8 cellular contexts compared by ENCODE assay signal in the genomic region with DNA sequence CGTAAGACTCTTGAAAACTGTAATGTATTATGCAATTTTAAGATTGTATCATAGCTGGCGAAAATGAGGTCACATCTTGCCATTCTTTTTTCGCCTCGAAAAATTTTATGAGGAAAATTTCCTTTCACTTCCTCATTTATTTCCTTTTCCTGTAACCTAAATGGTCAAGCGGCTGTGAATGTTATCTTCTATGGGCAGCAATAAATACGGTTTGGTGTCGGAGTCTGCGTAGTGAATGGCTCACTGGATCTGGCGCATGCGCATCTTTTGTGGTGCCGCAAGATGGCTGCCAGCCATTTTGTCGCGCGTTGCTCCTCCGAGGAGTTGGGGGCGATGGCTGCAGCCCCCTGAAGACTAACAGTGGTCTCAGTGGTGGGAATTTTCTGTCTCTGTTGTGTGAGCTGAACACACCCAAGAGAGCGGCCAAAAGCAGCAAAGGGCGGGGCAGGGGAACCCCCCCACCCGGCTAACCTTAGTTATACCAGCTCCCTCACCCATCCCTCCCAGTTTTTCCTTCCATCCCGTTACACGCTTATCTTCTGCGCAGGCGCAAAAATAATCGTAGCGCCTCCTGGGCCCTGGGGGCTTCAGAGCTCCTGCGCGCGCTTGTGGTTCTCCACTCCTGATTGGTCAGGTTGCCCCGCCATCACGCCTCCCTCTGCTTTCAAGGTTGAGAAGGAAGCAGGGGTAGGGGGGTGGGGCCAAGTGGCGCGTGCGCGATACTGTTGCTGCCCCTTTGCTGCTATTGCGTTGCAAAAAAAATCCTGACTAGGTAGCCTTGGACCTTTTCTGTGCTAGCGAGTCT. TPM values are rescaled to one million over a fixed set of nuclear protein-coding genes. Genes with fewer than 3 reads are reported as not detected.
DNase-seq lines count a peak whose midpoint lies in the region; ATAC-seq and TF ChIP-seq lines count a peak whose summit lies in the region.

A gene (plus strand): TSS at position 722 of the 805 bp plus-strand sequence. CDS start 568 bp downstream, outside the sequence.

- H3K27me3 ChIP-seq in upper lobe of right lung = no peaks in the 10 kb centered on the region

- peak; percentile 97 for DNase-seq in GM13977 (ENCODE audit: low spot score)
- peak; percentile 100 for DNase-seq in NCI-H1694 (lab: John Stamatoyannopoulos, UW)
- peak; percentile 99 for DNase-seq in amniotic stem cell (lab: John Stamatoyannopoulos, UW)
- DNase-seq in left cardiac atrium = peak; percentile 100
- DNase-seq in posterior vena cava (ENCODE audit: low spot score) = peak; percentile 99
- peak; percentile 99 for DNase-seq in upper lobe of right lung

- no peak for TF ChIP-seq CTCF in GM13977 (IDR thresholded peaks at IDR 0.05; ENCODE audit: extremely low read depth, insufficient read depth, missing control alignments)
- TF ChIP-seq CTCF in upper lobe of right lung (IDR thresholded peaks at IDR 0.05) = no peak

- H3K4me3 ChIP-seq in upper lobe of right lung = peak within 1 kb of the TSS; percentile 74

- no peaks in the 10 kb centered on the region for H3K9me3 ChIP-seq in upper lobe of right lung

- H3K27ac ChIP-seq in upper lobe of right lung = peak within 1 kb of the TSS; percentile 99

- no peaks in the 10 kb centered on the region for H3K9me3 Mint-ChIP-seq in T-helper 1 cell treated with Interleukin-12 subunit alpha and Interleukin-12 subunit beta and Interleukin-4 antibody, amounts not matched to agents 30 μg/mL and 1 μg/mL, for 36 hours

- ATAC-seq in HG02884 (IDR thresholded peaks at IDR 0.05; ENCODE audit: unreplicated experiment) (peak; percentile 63), left cardiac atrium (peak; percentile 99), upper lobe of right lung (peak; percentile 98)

- peaks cover 3% of the 10 kb centered on the region for H3K27me3 Mint-ChIP-seq in T-helper 1 cell treated with Interleukin-12 subunit alpha and Interleukin-12 subunit beta and Interleukin-4 antibody, amounts not matched to agents 30 μg/mL and 1 μg/mL, for 36 hours (ENCODE audit: low read depth)

- H3K4me3 Mint-ChIP-seq in T-helper 1 cell treated with Interleukin-12 subunit alpha and Interleukin-12 subunit beta and Interleukin-4 antibody, amounts not matched to agents 30 μg/mL and 1 μg/mL, for 36 hours = peak within 1 kb of the TSS; percentile 95

- peak within 1 kb of the TSS; percentile 100 for H3K27ac Mint-ChIP-seq in T-helper 1 cell treated with Interleukin-12 subunit alpha and Interleukin-12 subunit beta and Interleukin-4 antibody, amounts not matched to agents 30 μg/mL and 1 μg/mL, for 36 hours

- intact Hi-C loops in left cardiac atrium (cut with DNase I) (loop anchor here in 1 of 2 donors (5.0 kb wide), 1 partner anchor 41 kb away; a partner anchor contains a TSS), posterior vena cava (cut with DNase I) (no loop called here), upper lobe of right lung (cut with DNase I) (no loop called here)

- peaks cover 26% of the 10 kb centered on the region for H3K4me1 Mint-ChIP-seq in T-helper 1 cell treated with Interleukin-12 subunit alpha and Interleukin-12 subunit beta and Interleukin-4 antibody, amounts not matched to agents 30 μg/mL and 1 μg/mL, for 36 hours (ENCODE audit: low read depth)

- peaks cover 13% of the 10 kb centered on the region for H3K4me1 ChIP-seq in upper lobe of right lung

- in situ Hi-C loops in GM13977 (cut with MboI; ENCODE audit: low pct_unique_long_range_greater_than_20kb, low sequenced_read_pairs, unreplicated experiment) = no loop called here

- no peaks in the 10 kb centered on the region for H3K36me3 ChIP-seq in upper lobe of right lung

- H3K36me3 Mint-ChIP-seq in T-helper 1 cell treated with Interleukin-12 subunit alpha and Interleukin-12 subunit beta and Interleukin-4 antibody, amounts not matched to agents 30 μg/mL and 1 μg/mL, for 36 hours (ENCODE audit: low read depth) = peaks cover 16% of the 10 kb centered on the region

RNA-seq across cellular contexts. Expression of the gene that starts here (rescaled TPM):
- 10 to 100 TPM; 22.5 to 24.3 TPM for total RNA-seq in left cardiac atrium
- 10 to 100 TPM; 22.4 to 26.2 TPM for total RNA-seq in posterior vena cava
- 31.4 TPM for total RNA-seq in upper lobe of right lung

Comparison
In these comparisons a context has a peak if more than half of its experiments do, and no peak if none do; other contexts are left out.
1. Peak in every context shown above with its lines: DNase-seq, ATAC-seq, H3K4me3 ChIP-seq and H3K27ac ChIP-seq.